Comparison of ENCODE assay signal across 8 cellular contexts in genomic region chr11:73141309-73142127, GRCh38. TPM values are rescaled to one million over a fixed set of nuclear protein-coding genes. Genes with fewer than 3 reads are reported as not detected.
A peak's percentile ranks its signal among the peaks of the same experiment; 100 is the strongest.
DNase-seq lines count a peak whose midpoint lies in the region; ATAC-seq and TF ChIP-seq lines count a peak whose summit lies in the region.

No MANE protein-coding gene starts in this region.

- ATAC-seq in CD8-positive, alpha-beta T cell: peak; percentile 30
- ATAC-seq in GM19395 (IDR thresholded peaks at IDR 0.05; ENCODE audit: unreplicated experiment) (peak; percentile 31), left ventricle myocardium superior (peak; percentile 58), psoas muscle (peak; percentile 22 to 39 (median 32)), HG02973 (IDR thresholded peaks at IDR 0.05; ENCODE audit: unreplicated experiment) (no peak)

- H3K4me3 ChIP-seq in CD8-positive, alpha-beta T cell (ENCODE audit: low read depth, low read length): peak overlapping the region; percentile 97
- H3K4me3 ChIP-seq in psoas muscle: peak overlapping the region; percentile 78

- H3K4me3 Mint-ChIP-seq in CD8-positive, alpha-beta T cell: peak overlapping the region; percentile 98

- H3K4me1 ChIP-seq in CD8-positive, alpha-beta T cell (ENCODE audit: insufficient read depth, low read length): peaks cover 33% of the 10 kb centered on the region
- peaks cover 18% of the 10 kb centered on the region for H3K4me1 ChIP-seq in psoas muscle

- H3K27ac Mint-ChIP-seq in CD8-positive, alpha-beta T cell: peak overlapping the region; percentile 96

- intact Hi-C loops in CD8-positive, alpha-beta T cell (cut with DNase I, micrococcal nuclease): loop anchor here (1.0 to 10.0 kb wide), 14 partner anchors 37 to 1351 kb away; partner anchors contain the start of genes ATG16L2 (in 2 of the 2), FAM168A (in 2 of the 2), RAB6A (in 2 of the 2) and CLPB (in 1 of the 2)
- intact Hi-C loops in left ventricle myocardium superior (cut with micrococcal nuclease) (loop anchor here (10.0 kb wide), 1 partner anchor 307 kb away; no protein-coding TSS in a partner anchor), psoas muscle (cut with DNase I) (loop anchor here in 1 of 2 donors (5.0 kb wide), 1 partner anchor 36 kb away; no protein-coding TSS in a partner anchor)

- H3K9me3 Mint-ChIP-seq in CD8-positive, alpha-beta T cell: no peaks in the 10 kb centered on the region

- H3K36me3 Mint-ChIP-seq in CD8-positive, alpha-beta T cell: peaks cover 27% of the 10 kb centered on the region

- CTCF ChIA-PET in CD8-positive, alpha-beta T cell (lab: Charles Lee): interaction anchor here (0.7 to 9.4 kb wide), 7 partner anchors 10 to 416 kb away, joined by 3 to 66 read pairs (median 3); no protein-coding TSS in a partner anchor

- H3K36me3 ChIP-seq in CD8-positive, alpha-beta T cell (ENCODE audit: insufficient read depth, low read length): no peaks in the 10 kb centered on the region
- peaks cover 0 to 12% of the 10 kb centered on the region in 2 donors for H3K36me3 ChIP-seq in psoas muscle (ENCODE audit: insufficient read depth in 1 of 2, low read depth in 1 of 2)

- H3K27me3 Mint-ChIP-seq in CD8-positive, alpha-beta T cell (ENCODE audit: low read depth): no peaks in the 10 kb centered on the region

- H3K9me3 ChIP-seq in CD8-positive, alpha-beta T cell (ENCODE audit: low read length): no peaks in the 10 kb centered on the region
- H3K9me3 ChIP-seq in psoas muscle: no peaks in the 10 kb centered on the region

- peaks cover 51% of the 10 kb centered on the region for H3K4me1 Mint-ChIP-seq in CD8-positive, alpha-beta T cell (ENCODE audit: low read depth)

- WGBS in psoas muscle, 3 donors: 1% methylated on average over 56 to 71 of the region's 71 CpGs

- peak overlapping the region; percentile 83 for H3K27ac ChIP-seq in CD8-positive, alpha-beta T cell (ENCODE audit: low read depth, low read length)
- peak overlapping the region; percentile 95 for H3K27ac ChIP-seq in psoas muscle

- POLR2A ChIA-PET in CD8-positive, alpha-beta T cell (lab: Charles Lee): interaction anchor here (0.7 to 1.8 kb wide), 7 partner anchors 11 to 1213 kb away, joined by 3 to 12 read pairs (median 6); partner anchors contain the start of gene XNDC1N

- no peak for TF ChIP-seq CTCF in CD8-positive, alpha-beta T cell (IDR thresholded peaks at IDR 0.05)
- TF ChIP-seq CTCF in psoas muscle (IDR thresholded peaks at IDR 0.05): no peak

- H3K27me3 ChIP-seq in CD8-positive, alpha-beta T cell (ENCODE audit: insufficient read depth, low read length): no peaks in the 10 kb centered on the region
- H3K27me3 ChIP-seq in psoas muscle (ENCODE audit: insufficient read depth in 3 of 3, low read length in 2 of 3): no peaks in the 10 kb centered on the region

- DNase-seq in CD8-positive, alpha-beta T cell: peak; percentile 26 to 81 (median 64)
- DNase-seq in HS-27A (ENCODE audit: low read depth) (peak; percentile 60), SK-N-DZ (ENCODE audit: low spot score) (peak; percentile 84), amniotic epithelial cell (ENCODE audit: low read depth) (peak; percentile 74), left ventricle myocardium superior (peak; percentile 88), psoas muscle (peak; percentile 80 to 87)

RNA-seq across cellular contexts. Expression of gene FCHSD2, which starts 0.6 kb away (rescaled TPM):
- total RNA-seq in CD8-positive, alpha-beta T cell: 10 to 100 TPM; 38.8 to 41.1 TPM
- 13.4 and 15.5 TPM in 2 replicates for polyA plus RNA-seq in SK-N-DZ (2014; cell fraction: cytosol; rRNA removed)
- 13.3 and 25.8 TPM in 2 replicates for polyA plus RNA-seq in SK-N-DZ (2014; cell fraction: nucleus; rRNA removed)
- total RNA-seq in left ventricle myocardium superior (32.7 TPM), psoas muscle (10 to 100 TPM in 3 of 4 donors, 1 to 10 TPM in 1; 9.7 to 18.5 (median 15.1) TPM)
- 1 to 10 TPM; 5.7 to 9.6 (median 8.0) TPM for polyA plus RNA-seq in psoas muscle
